Comparison of ENCODE assay signal across 22 cellular contexts in genomic region chr10:17239671-17240460, GRCh38. TPM values are rescaled to one million over a fixed set of nuclear protein-coding genes. Genes with fewer than 3 reads are reported as not detected.
DNase-seq lines count a peak whose midpoint lies in the region; ATAC-seq and TF ChIP-seq lines count a peak whose summit lies in the region.
"Had no signal": no experiment of that assay in that cellular context is flagged by ENCODE, and none has a peak within 500 bp of the region (broad histone marks: within the 10 kb centered on the region; RNA-seq: fewer than 3 reads in every experiment).

No MANE protein-coding gene starts in this region.

- no peaks in the 10 kb centered on the region for H3K9me2 ChIP-seq in MM.1S (replicated peaks; ENCODE audit: insufficient read depth, low read length)

- CTCF ChIA-PET in CD4-positive, alpha-beta T cell (lab: Charles Lee) = no interaction called here

- no peaks in the 10 kb centered on the region for H3K79me2 ChIP-seq in MM.1S (ENCODE audit: low read length)

- H3K9ac ChIP-seq in MM.1S (ENCODE audit: low read length) = peak overlapping the region; percentile 16; the same call in 1 of the 2 replicates

- no peak for DNase-seq in CD4-positive, alpha-beta T cell
- no peak for DNase-seq in MM.1S
- DNase-seq in chondrocyte (ENCODE audit: low spot score) = no peak
- DNase-seq in neural crest cell (ENCODE audit: low read depth, low spot score) = no peak
- no peak for DNase-seq in T1000 (lab: John Stamatoyannopoulos, UW)
- DNase-seq in activated T-cell treated with anti-CD3 and anti-CD28 coated beads, Interleukin-2, amount 50 U/mL, for 24 hours = no peak
- DNase-seq: activated naive CD8-positive, alpha-beta T cell treated with anti-CD3 and anti-CD28 coated beads, Interleukin-2, amount 10 ng/mL, durations not matched to agents 7 days and 5 days; DMS79; heart left ventricle; KG1; left cardiac atrium; naive B cell; NCI-H1436 treated with DMSO at 0.1 percent for 48 hours; NCI-H526 treated with DMSO at 0.1 percent for 48 hours; posterior cingulate gyrus; RPMI8226 had no signal

- no peak overlapping the region for H3K4me3 ChIP-seq in MM.1S (ENCODE audit: low read length)
- H3K4me3 ChIP-seq: HAP-1, heart left ventricle, vagina had no signal

- H3K27ac Mint-ChIP-seq in CD4-positive, alpha-beta T cell = peak overlapping the region; percentile 30
- H3K27ac Mint-ChIP-seq in chondrocyte (ENCODE audit: unreplicated experiment) (peak overlapping the region; percentile 92), neural crest cell (ENCODE audit: unreplicated experiment) (no peak overlapping the region)
- no peak overlapping the region for H3K27ac Mint-ChIP-seq in activated T-cell treated with anti-CD3 and anti-CD28 coated beads, Interleukin-2, amount 50 U/mL, for 24 hours
- no peak overlapping the region for H3K27ac Mint-ChIP-seq in stimulated activated memory B cell treated with anti-CD40 and anti-IgM and Interleukin-4, amounts not matched to agents 10 μg/mL and 1 μg/mL and 100 μg/mL, for 72 hours
- H3K27ac Mint-ChIP-seq: activated naive CD8-positive, alpha-beta T cell treated with anti-CD3 and anti-CD28 coated beads, Interleukin-2, amount 10 ng/mL, durations not matched to agents 7 days and 5 days; memory B cell had no signal

- H3K9me3 ChIP-seq in CD4-positive, alpha-beta T cell (ENCODE audit: control insufficient read depth, low read length) = no peaks in the 10 kb centered on the region
- no peaks in the 10 kb centered on the region for H3K9me3 ChIP-seq in MM.1S (replicated peaks; ENCODE audit: insufficient read depth, low read length)
- H3K9me3 ChIP-seq: HAP-1, vagina had no signal

- POLR2A ChIA-PET in CD4-positive, alpha-beta T cell (lab: Charles Lee) = interaction anchor here (0.7 to 4.6 kb wide), 2 partner anchors 10 to 14 kb away, joined by 4 to 28 read pairs; partner anchors contain the start of gene VIM

- H3F3A ChIP-seq in MM.1S (ENCODE audit: insufficient read depth, low read length) = peaks cover 24% of the 10 kb centered on the region

- peaks cover 7% of the 10 kb centered on the region; the same call in 1 of the 2 replicates for H3K36me3 ChIP-seq in MM.1S (replicated peaks; ENCODE audit: insufficient read depth, low read length)

- no peak for ATAC-seq in CD4-positive, alpha-beta T cell (ENCODE audit: poor library complexity)
- ATAC-seq in stimulated activated memory B cell treated with anti-CD40 and anti-IgM and Interleukin-4, amounts not matched to agents 10 μg/mL and 1 μg/mL and 100 μg/mL, for 72 hours = no peak
- ATAC-seq: activated CD4-positive, CD25-positive, alpha-beta regulatory T cell treated with anti-CD3 and anti-CD28 coated beads, Interleukin-2, amount 50 U/mL, for 24 hours had no signal

- peaks cover 48% of the 10 kb centered on the region for H3K4me1 Mint-ChIP-seq in CD4-positive, alpha-beta T cell (ENCODE audit: low read depth)
- H3K4me1 Mint-ChIP-seq in chondrocyte (ENCODE audit: low read depth) (peaks cover 47% of the 10 kb centered on the region), neural crest cell (peaks cover 28% of the 10 kb centered on the region)
- peaks cover 22% of the 10 kb centered on the region for H3K4me1 Mint-ChIP-seq in activated T-cell treated with anti-CD3 and anti-CD28 coated beads, Interleukin-2, amount 50 U/mL, for 24 hours (ENCODE audit: low read depth)
- H3K4me1 Mint-ChIP-seq in stimulated activated memory B cell treated with anti-CD40 and anti-IgM and Interleukin-4, amounts not matched to agents 10 μg/mL and 1 μg/mL and 100 μg/mL, for 72 hours = peaks cover 6% of the 10 kb centered on the region
- H3K4me1 Mint-ChIP-seq: memory B cell, naive B cell had no signal

- no peaks in the 10 kb centered on the region for H3K27me3 ChIP-seq in CD4-positive, alpha-beta T cell (ENCODE audit: control insufficient read depth, insufficient read depth, low read length)
- no peaks in the 10 kb centered on the region for H3K27me3 ChIP-seq in MM.1S (replicated peaks; ENCODE audit: insufficient read depth, low read length)
- H3K27me3 ChIP-seq: brain microvascular endothelial cell, heart left ventricle, vagina had no signal

- no peak for TF ChIP-seq CTCF in CD4-positive, alpha-beta T cell (IDR thresholded peaks at IDR 0.05)
- TF ChIP-seq CTCF in MM.1S (IDR thresholded peaks at IDR 0.05; ENCODE audit: low read length) (no peak), chondrocyte (IDR thresholded peaks at IDR 0.05) (no peak), neural crest cell (conservative IDR thresholded peaks at IDR 0.05) (no peak)

- H3K36me3 Mint-ChIP-seq in CD4-positive, alpha-beta T cell (ENCODE audit: low read depth) = peaks cover 42% of the 10 kb centered on the region
- H3K36me3 Mint-ChIP-seq in chondrocyte (ENCODE audit: low read depth) (peaks cover 19% of the 10 kb centered on the region), neural crest cell (ENCODE audit: low read depth) (peaks cover 23% of the 10 kb centered on the region)
- peaks cover 36% of the 10 kb centered on the region for H3K36me3 Mint-ChIP-seq in activated T-cell treated with anti-CD3 and anti-CD28 coated beads, Interleukin-2, amount 50 U/mL, for 24 hours (ENCODE audit: low read depth)
- peaks cover 14% of the 10 kb centered on the region for H3K36me3 Mint-ChIP-seq in stimulated activated memory B cell treated with anti-CD40 and anti-IgM and Interleukin-4, amounts not matched to agents 10 μg/mL and 1 μg/mL and 100 μg/mL, for 72 hours

- no peaks in the 10 kb centered on the region for H4K20me1 ChIP-seq in MM.1S (ENCODE audit: insufficient read depth, low read length)

- peak overlapping the region; percentile 25 for H2AFZ ChIP-seq in MM.1S (ENCODE audit: low read length)

- H3K4me2 ChIP-seq in MM.1S (ENCODE audit: low read depth, low read length) = peak overlapping the region; percentile 47; the same call in 1 of the 2 replicates

- no peaks in the 10 kb centered on the region for H3K27me3 Mint-ChIP-seq in CD4-positive, alpha-beta T cell
- H3K27me3 Mint-ChIP-seq in chondrocyte (ENCODE audit: low read depth) = no peaks in the 10 kb centered on the region
- H3K27me3 Mint-ChIP-seq in neural crest cell (ENCODE audit: low read depth) = no peaks in the 10 kb centered on the region
- no peaks in the 10 kb centered on the region for H3K27me3 Mint-ChIP-seq in activated T-cell treated with anti-CD3 and anti-CD28 coated beads, Interleukin-2, amount 50 U/mL, for 24 hours
- H3K27me3 Mint-ChIP-seq in stimulated activated memory B cell treated with anti-CD40 and anti-IgM and Interleukin-4, amounts not matched to agents 10 μg/mL and 1 μg/mL and 100 μg/mL, for 72 hours = no peaks in the 10 kb centered on the region
- H3K27me3 Mint-ChIP-seq: activated naive CD8-positive, alpha-beta T cell treated with anti-CD3 and anti-CD28 coated beads, Interleukin-2, amount 10 ng/mL, durations not matched to agents 7 days and 5 days; memory B cell had no signal

- H3K27ac ChIP-seq in CD4-positive, alpha-beta T cell (ENCODE audit: low read depth, low read length) = no peak overlapping the region
- H3K27ac ChIP-seq in MM.1S (ENCODE audit: low read length) = no peak overlapping the region
- H3K27ac ChIP-seq: heart left ventricle, vagina had no signal

- no peaks in the 10 kb centered on the region for H3K9me3 Mint-ChIP-seq in CD4-positive, alpha-beta T cell
- H3K9me3 Mint-ChIP-seq in chondrocyte (ENCODE audit: low read depth) (peaks cover 9% of the 10 kb centered on the region), neural crest cell (no peaks in the 10 kb centered on the region)
- H3K9me3 Mint-ChIP-seq in activated T-cell treated with anti-CD3 and anti-CD28 coated beads, Interleukin-2, amount 50 U/mL, for 24 hours = no peaks in the 10 kb centered on the region
- no peaks in the 10 kb centered on the region for H3K9me3 Mint-ChIP-seq in stimulated activated memory B cell treated with anti-CD40 and anti-IgM and Interleukin-4, amounts not matched to agents 10 μg/mL and 1 μg/mL and 100 μg/mL, for 72 hours
- H3K9me3 Mint-ChIP-seq: activated naive CD8-positive, alpha-beta T cell treated with anti-CD3 and anti-CD28 coated beads, Interleukin-2, amount 10 ng/mL, durations not matched to agents 7 days and 5 days; memory B cell; naive B cell had no signal

- no peaks in the 10 kb centered on the region for H3K4me1 ChIP-seq in MM.1S (ENCODE audit: low read length)
- H3K4me1 ChIP-seq: HAP-1 had no signal

- intact Hi-C loops in CD4-positive, alpha-beta T cell (cut with DNase I, micrococcal nuclease) = loop anchor here in 1 of 2 experiments (5.0 kb wide), 1 partner anchor 348 kb away; no protein-coding TSS in a partner anchor

- H3K4me3 Mint-ChIP-seq in CD4-positive, alpha-beta T cell = no peak overlapping the region
- H3K4me3 Mint-ChIP-seq in chondrocyte (ENCODE audit: unreplicated experiment) = no peak overlapping the region
- H3K4me3 Mint-ChIP-seq in neural crest cell = peak overlapping the region; percentile 58
- no peak overlapping the region for H3K4me3 Mint-ChIP-seq in activated T-cell treated with anti-CD3 and anti-CD28 coated beads, Interleukin-2, amount 50 U/mL, for 24 hours
- H3K4me3 Mint-ChIP-seq in stimulated activated memory B cell treated with anti-CD40 and anti-IgM and Interleukin-4, amounts not matched to agents 10 μg/mL and 1 μg/mL and 100 μg/mL, for 72 hours = no peak overlapping the region
- H3K4me3 Mint-ChIP-seq: activated naive CD8-positive, alpha-beta T cell treated with anti-CD3 and anti-CD28 coated beads, Interleukin-2, amount 10 ng/mL, durations not matched to agents 7 days and 5 days; memory B cell; naive B cell had no signal

RNA-seq across cellular contexts. Expression of gene VIM, which starts 11.8 kb away (rescaled TPM):
- 1,000 to 10,000 TPM; 1,576 to 1,603 TPM for total RNA-seq in CD4-positive, alpha-beta T cell
- total RNA-seq in chondrocyte (2,627 to 4,580 TPM (median 4,556 TPM) in 3 replicates), neural crest cell (1,786 and 1,791 TPM in 2 replicates)

RNA-seq across cellular contexts. Expression of gene TRDMT1, which starts 38.4 kb away (rescaled TPM):
- 10 to 100 TPM; 20.3 to 21.3 TPM for total RNA-seq in CD4-positive, alpha-beta T cell
- total RNA-seq in chondrocyte (3.1 to 6.4 TPM (median 4.7 TPM) in 3 replicates), neural crest cell (17.3 and 20.6 TPM in 2 replicates)

Comparison
In these comparisons a context has a peak if more than half of its experiments do, and no peak if none do; other contexts are left out.
1. H3K27ac Mint-ChIP-seq: peak in CD4-positive, alpha-beta T cell (single experiment) and chondrocyte (single experiment); none in neural crest cell (single experiment), activated T-cell treated with anti-CD3 and anti-CD28 coated beads, Interleukin-2, amount 50 U/mL, for 24 hours (single experiment) and stimulated activated memory B cell treated with anti-CD40 and anti-IgM and Interleukin-4, amounts not matched to agents 10 μg/mL and 1 μg/mL and 100 μg/mL, for 72 hours (single experiment).